ENCODE assay signal across 1 cellular context in the genomic region with DNA sequence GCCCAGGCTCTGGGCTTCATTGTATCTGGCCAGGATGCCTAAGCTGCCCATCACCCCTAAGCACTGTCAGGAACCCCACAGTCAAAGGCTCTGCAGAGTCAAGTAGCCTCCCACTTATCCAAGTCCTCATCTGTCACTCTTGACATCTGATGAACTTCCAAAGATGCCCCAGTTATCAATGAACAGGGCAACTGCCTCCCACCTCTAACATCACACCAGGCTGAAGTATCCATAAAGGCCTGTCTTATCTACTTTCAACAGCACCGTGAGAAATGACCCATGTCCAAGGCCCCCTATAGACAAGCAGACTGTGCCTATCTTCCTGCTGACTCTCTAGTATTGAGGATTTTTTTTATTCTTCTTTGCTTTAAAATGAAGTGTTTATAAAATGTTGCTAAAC.
A peak's percentile ranks its signal among the peaks of the same experiment; 100 is the strongest.
TF ChIP-seq lines count a peak whose summit lies in the region.

No MANE protein-coding gene starts in this region.

TF ChIP-seq in K562, 482 proteins besides CTCF, POLR2A, EP300 and RAD21 (continued from another document and continues in another):
- TF ChIP-seq, protein P1, sequence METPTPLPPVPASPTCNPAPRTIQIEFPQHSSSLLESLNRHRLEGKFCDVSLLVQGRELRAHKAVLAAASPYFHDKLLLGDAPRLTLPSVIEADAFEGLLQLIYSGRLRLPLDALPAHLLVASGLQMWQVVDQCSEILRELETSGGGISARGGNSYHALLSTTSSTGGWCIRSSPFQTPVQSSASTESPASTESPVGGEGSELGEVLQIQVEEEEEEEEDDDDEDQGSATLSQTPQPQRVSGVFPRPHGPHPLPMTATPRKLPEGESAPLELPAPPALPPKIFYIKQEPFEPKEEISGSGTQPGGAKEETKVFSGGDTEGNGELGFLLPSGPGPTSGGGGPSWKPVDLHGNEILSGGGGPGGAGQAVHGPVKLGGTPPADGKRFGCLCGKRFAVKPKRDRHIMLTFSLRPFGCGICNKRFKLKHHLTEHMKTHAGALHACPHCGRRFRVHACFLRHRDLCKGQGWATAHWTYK (CRISPR knock-in tag; IDR thresholded peaks at IDR 0.05) = no peak
- TF ChIP-seq ZNF444 (CRISPR knock-in tag; IDR thresholded peaks at IDR 0.05) = no peak
- TF ChIP-seq ZNF175 (CRISPR knock-in tag; IDR thresholded peaks at IDR 0.05; ENCODE audit: low read depth) = no peak
- no peak for TF ChIP-seq ZNF785 (CRISPR knock-in tag; IDR thresholded peaks at IDR 0.05)
- TF ChIP-seq EP400 (IDR thresholded peaks at IDR 0.05) = no peak
- TF ChIP-seq EGR1 (conservative IDR thresholded peaks at IDR 0.05) = peak; percentile 34
- TF ChIP-seq HNRNPH1 (optimal IDR thresholded peaks at IDR 0.05; ENCODE audit: low read depth, low read length) = no peak
- no peak for TF ChIP-seq GTF2E2 (tag; IDR thresholded peaks at IDR 0.05)
- no peak for TF ChIP-seq NFATC3 (IDR thresholded peaks at IDR 0.05)
- no peak for TF ChIP-seq SRF (CRISPR knock-in tag; IDR thresholded peaks at IDR 0.05)
- peak; percentile 79 for TF ChIP-seq MEIS2 (IDR thresholded peaks at IDR 0.05; ENCODE audit: partially characterized antibody)
- no peak for TF ChIP-seq CHD2 (IDR thresholded peaks at IDR 0.05; ENCODE audit: low read depth, low read length)
- TF ChIP-seq, protein P2, sequence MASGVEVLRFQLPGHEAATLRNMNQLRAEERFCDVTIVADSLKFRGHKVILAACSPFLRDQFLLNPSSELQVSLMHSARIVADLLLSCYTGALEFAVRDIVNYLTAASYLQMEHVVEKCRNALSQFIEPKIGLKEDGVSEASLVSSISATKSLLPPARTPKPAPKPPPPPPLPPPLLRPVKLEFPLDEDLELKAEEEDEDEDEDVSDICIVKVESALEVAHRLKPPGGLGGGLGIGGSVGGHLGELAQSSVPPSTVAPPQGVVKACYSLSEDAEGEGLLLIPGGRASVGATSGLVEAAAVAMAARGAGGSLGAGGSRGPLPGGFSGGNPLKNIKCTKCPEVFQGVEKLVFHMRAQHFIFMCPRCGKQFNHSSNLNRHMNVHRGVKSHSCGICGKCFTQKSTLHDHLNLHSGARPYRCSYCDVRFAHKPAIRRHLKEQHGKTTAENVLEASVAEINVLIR (CRISPR knock-in tag; IDR thresholded peaks at IDR 0.05) = no peak
- no peak for TF ChIP-seq TCF7L2 (IDR thresholded peaks at IDR 0.05; ENCODE audit: low read depth, low read length)
- TF ChIP-seq, protein P3, sequence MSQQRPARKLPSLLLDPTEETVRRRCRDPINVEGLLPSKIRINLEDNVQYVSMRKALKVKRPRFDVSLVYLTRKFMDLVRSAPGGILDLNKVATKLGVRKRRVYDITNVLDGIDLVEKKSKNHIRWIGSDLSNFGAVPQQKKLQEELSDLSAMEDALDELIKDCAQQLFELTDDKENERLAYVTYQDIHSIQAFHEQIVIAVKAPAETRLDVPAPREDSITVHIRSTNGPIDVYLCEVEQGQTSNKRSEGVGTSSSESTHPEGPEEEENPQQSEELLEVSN (IDR thresholded peaks at IDR 0.05; ENCODE audit: borderline replicate concordance in 1 of 2, extremely low read depth in 1 of 2, insufficient read depth in 1 of 2, insufficient read length in 1 of 2, low read depth in 1 of 2, low read length in 1 of 2, poor library complexity in 1 of 2, severe bottlenecking in 1 of 2) = no peak
- no peak for TF ChIP-seq L3MBTL2 (IDR thresholded peaks at IDR 0.05)
- TF ChIP-seq ZKSCAN1 (IDR thresholded peaks at IDR 0.05; ENCODE audit: low read depth, low read length) = no peak
- TF ChIP-seq, protein P4, sequence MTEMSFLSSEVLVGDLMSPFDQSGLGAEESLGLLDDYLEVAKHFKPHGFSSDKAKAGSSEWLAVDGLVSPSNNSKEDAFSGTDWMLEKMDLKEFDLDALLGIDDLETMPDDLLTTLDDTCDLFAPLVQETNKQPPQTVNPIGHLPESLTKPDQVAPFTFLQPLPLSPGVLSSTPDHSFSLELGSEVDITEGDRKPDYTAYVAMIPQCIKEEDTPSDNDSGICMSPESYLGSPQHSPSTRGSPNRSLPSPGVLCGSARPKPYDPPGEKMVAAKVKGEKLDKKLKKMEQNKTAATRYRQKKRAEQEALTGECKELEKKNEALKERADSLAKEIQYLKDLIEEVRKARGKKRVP (CRISPR knock-in tag; IDR thresholded peaks at IDR 0.05) = no peak
- no peak for TF ChIP-seq NUFIP1 (IDR thresholded peaks at IDR 0.05; ENCODE audit: partially characterized antibody)
- no peak for TF ChIP-seq CHD1 (IDR thresholded peaks at IDR 0.05; ENCODE audit: low read length)
- no peak for TF ChIP-seq CBFB (CRISPR knock-in tag; IDR thresholded peaks at IDR 0.05)
- TF ChIP-seq POLR2AphosphoS5 (IDR thresholded peaks at IDR 0.05; ENCODE audit: control insufficient read depth, insufficient read depth, low read depth, low read length) = peak; percentile 70; the same call in 1 of the 2 replicates
- TF ChIP-seq, protein P5, sequence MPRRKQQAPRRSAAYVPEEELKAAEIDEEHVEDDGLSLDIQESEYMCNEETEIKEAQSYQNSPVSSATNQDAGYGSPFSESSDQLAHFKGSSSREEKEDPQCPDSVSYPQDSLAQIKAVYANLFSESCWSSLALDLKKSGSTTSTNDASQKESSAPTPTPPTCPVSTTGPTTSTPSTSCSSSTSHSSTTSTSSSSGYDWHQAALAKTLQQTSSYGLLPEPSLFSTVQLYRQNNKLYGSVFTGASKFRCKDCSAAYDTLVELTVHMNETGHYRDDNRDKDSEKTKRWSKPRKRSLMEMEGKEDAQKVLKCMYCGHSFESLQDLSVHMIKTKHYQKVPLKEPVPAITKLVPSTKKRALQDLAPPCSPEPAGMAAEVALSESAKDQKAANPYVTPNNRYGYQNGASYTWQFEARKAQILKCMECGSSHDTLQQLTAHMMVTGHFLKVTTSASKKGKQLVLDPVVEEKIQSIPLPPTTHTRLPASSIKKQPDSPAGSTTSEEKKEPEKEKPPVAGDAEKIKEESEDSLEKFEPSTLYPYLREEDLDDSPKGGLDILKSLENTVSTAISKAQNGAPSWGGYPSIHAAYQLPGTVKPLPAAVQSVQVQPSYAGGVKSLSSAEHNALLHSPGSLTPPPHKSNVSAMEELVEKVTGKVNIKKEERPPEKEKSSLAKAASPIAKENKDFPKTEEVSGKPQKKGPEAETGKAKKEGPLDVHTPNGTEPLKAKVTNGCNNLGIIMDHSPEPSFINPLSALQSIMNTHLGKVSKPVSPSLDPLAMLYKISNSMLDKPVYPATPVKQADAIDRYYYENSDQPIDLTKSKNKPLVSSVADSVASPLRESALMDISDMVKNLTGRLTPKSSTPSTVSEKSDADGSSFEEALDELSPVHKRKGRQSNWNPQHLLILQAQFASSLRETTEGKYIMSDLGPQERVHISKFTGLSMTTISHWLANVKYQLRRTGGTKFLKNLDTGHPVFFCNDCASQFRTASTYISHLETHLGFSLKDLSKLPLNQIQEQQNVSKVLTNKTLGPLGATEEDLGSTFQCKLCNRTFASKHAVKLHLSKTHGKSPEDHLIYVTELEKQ (CRISPR knock-in tag; IDR thresholded peaks at IDR 0.05) = no peak
- TF ChIP-seq, protein P6, sequence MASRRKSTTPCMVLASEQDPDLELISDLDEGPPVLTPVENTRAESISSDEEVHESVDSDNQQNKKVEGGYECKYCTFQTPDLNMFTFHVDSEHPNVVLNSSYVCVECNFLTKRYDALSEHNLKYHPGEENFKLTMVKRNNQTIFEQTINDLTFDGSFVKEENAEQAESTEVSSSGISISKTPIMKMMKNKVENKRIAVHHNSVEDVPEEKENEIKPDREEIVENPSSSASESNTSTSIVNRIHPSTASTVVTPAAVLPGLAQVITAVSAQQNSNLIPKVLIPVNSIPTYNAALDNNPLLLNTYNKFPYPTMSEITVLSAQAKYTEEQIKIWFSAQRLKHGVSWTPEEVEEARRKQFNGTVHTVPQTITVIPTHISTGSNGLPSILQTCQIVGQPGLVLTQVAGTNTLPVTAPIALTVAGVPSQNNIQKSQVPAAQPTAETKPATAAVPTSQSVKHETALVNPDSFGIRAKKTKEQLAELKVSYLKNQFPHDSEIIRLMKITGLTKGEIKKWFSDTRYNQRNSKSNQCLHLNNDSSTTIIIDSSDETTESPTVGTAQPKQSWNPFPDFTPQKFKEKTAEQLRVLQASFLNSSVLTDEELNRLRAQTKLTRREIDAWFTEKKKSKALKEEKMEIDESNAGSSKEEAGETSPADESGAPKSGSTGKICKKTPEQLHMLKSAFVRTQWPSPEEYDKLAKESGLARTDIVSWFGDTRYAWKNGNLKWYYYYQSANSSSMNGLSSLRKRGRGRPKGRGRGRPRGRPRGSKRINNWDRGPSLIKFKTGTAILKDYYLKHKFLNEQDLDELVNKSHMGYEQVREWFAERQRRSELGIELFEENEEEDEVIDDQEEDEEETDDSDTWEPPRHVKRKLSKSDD (conservative IDR thresholded peaks at IDR 0.05; ENCODE audit: low read length) = no peak
- no peak for TF ChIP-seq RFX5 (IDR thresholded peaks at IDR 0.05; ENCODE audit: low read depth, low read length)
- TF ChIP-seq, protein P7, sequence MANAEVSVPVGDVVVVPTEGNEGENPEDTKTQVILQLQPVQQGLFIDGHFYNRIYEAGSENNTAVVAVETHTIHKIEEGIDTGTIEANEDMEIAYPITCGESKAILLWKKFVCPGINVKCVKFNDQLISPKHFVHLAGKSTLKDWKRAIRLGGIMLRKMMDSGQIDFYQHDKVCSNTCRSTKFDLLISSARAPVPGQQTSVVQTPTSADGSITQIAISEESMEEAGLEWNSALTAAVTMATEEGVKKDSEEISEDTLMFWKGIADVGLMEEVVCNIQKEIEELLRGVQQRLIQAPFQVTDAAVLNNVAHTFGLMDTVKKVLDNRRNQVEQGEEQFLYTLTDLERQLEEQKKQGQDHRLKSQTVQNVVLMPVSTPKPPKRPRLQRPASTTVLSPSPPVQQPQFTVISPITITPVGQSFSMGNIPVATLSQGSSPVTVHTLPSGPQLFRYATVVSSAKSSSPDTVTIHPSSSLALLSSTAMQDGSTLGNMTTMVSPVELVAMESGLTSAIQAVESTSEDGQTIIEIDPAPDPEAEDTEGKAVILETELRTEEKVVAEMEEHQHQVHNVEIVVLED (CRISPR knock-in tag; IDR thresholded peaks at IDR 0.05) = no peak
- TF ChIP-seq, protein P8, sequence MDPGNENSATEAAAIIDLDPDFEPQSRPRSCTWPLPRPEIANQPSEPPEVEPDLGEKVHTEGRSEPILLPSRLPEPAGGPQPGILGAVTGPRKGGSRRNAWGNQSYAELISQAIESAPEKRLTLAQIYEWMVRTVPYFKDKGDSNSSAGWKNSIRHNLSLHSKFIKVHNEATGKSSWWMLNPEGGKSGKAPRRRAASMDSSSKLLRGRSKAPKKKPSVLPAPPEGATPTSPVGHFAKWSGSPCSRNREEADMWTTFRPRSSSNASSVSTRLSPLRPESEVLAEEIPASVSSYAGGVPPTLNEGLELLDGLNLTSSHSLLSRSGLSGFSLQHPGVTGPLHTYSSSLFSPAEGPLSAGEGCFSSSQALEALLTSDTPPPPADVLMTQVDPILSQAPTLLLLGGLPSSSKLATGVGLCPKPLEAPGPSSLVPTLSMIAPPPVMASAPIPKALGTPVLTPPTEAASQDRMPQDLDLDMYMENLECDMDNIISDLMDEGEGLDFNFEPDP (CRISPR knock-in tag; IDR thresholded peaks at IDR 0.05) = no peak
